In the genomic region with DNA sequence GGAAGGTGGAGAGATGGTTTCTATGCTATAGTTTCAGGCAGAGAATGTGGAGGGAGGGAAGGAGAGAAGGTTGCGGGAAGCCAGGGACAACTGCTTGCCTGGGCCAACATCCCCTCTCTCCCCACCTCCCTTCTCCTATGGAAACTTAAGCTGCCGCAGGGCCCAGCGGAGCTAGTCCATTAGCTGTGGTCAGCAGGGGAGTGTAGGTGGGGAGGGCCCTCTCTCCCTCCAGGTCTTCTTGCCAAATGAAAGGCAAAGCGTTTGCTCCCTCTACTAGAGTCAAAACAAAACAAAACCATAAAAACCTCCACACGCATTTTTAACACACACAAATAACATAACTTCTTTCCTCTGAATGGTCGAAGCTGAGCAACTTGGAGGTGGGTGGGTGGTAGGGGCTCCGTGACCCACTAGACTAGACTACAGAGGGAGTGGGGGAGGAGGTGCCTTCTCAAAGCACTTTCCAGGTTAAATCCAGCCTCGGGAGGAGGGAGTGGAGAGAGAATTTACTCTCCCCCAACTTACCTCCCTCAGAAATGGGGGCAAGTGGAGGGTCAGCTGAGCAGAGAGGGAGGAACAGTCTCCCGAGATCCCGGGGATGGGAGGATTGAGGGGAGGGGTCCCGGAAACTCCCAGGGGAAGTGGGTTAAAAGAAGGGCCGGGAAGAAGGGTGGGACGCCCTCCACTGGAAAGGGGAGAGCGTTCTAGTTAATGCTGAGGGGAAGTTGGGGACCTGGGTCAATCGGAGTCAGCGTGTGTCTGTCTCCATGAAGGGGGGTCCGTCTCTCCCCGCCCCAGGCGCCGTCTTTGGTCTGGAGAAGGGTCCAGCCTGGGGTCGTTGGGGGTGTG, we compare ENCODE assay signal across 8 cellular contexts. TPM values are rescaled to one million over a fixed set of nuclear protein-coding genes. Genes with fewer than 3 reads are reported as not detected.
A peak's percentile ranks its signal among the peaks of the same experiment; 100 is the strongest.
DNase-seq lines count a peak whose midpoint lies in the region; TF ChIP-seq lines count a peak whose summit lies in the region.

No MANE protein-coding gene starts in this region.

- DNase-seq in T-helper 2 cell treated with Interferon-gamma antibody and Interleukin-4, amounts not matched to agents 5 μg/mL and 100 μg/mL, for 36 hours (ENCODE audit: low spot score), result no peak
- DNase-seq in T-helper 2 cell (no peak), adipocyte (ENCODE audit: low read depth) (peak; percentile 56), kidney epithelial cell (ENCODE audit: low read depth) (no peak), stromal cell of bone marrow (ENCODE audit: low read depth) (peak; percentile 10), NCI-H1092 treated with DMSO at 0.1 percent for 48 hours (lab: John Stamatoyannopoulos, UW) (no peak), NCI-H1436 (lab: John Stamatoyannopoulos, UW) (no peak)
- no peak for DNase-seq in stimulated activated CD4-positive, alpha-beta T cell treated with anti-CD3 and anti-CD28 coated beads, Interleukin-4, amount 100 ng/mL, for 1 hour

- H3K4me3 Mint-ChIP-seq in T-helper 2 cell treated with Interferon-gamma antibody and Interleukin-4, amounts not matched to agents 5 μg/mL and 100 μg/mL, for 36 hours, result peak overlapping the region; percentile 94

- peaks cover 20% of the 10 kb centered on the region for H3K27me3 Mint-ChIP-seq in T-helper 2 cell treated with Interferon-gamma antibody and Interleukin-4, amounts not matched to agents 5 μg/mL and 100 μg/mL, for 36 hours (ENCODE audit: low read depth)

- H3K36me3 Mint-ChIP-seq in T-helper 2 cell treated with Interferon-gamma antibody and Interleukin-4, amounts not matched to agents 5 μg/mL and 100 μg/mL, for 36 hours (ENCODE audit: low read depth), result no peaks in the 10 kb centered on the region

- no peaks in the 10 kb centered on the region for H3K36me3 ChIP-seq in adipocyte (ENCODE audit: control insufficient read depth, insufficient read depth, low read length, severe bottlenecking)
- no peaks in the 10 kb centered on the region for H3K36me3 ChIP-seq in kidney epithelial cell (ENCODE audit: control insufficient read depth, insufficient read depth, low read length)

- H3K27ac Mint-ChIP-seq in T-helper 2 cell treated with Interferon-gamma antibody and Interleukin-4, amounts not matched to agents 5 μg/mL and 100 μg/mL, for 36 hours, result peak overlapping the region; percentile 45

- no peaks in the 10 kb centered on the region for H3K9me3 ChIP-seq in adipocyte (ENCODE audit: control insufficient read depth, low read length)

- TF ChIP-seq CTCF in kidney epithelial cell (IDR thresholded peaks at IDR 0.05; ENCODE audit: insufficient read depth, low read length, poor library complexity, severe bottlenecking), result no peak

- H3K9ac ChIP-seq in adipocyte (ENCODE audit: low read length), result peak overlapping the region; percentile 94

- peak overlapping the region; percentile 91 for H3K4me3 ChIP-seq in adipocyte (ENCODE audit: low read length)
- peak overlapping the region; percentile 56 for H3K4me3 ChIP-seq in kidney epithelial cell (ENCODE audit: low read depth, low read length)

- peaks cover 46% of the 10 kb centered on the region for H3K4me1 ChIP-seq in adipocyte (ENCODE audit: control insufficient read depth, insufficient read depth, low read length)

- no peaks in the 10 kb centered on the region for H3K27me3 ChIP-seq in adipocyte (replicated peaks; ENCODE audit: control insufficient read depth, insufficient read depth, low read length)
- H3K27me3 ChIP-seq in kidney epithelial cell (ENCODE audit: control insufficient read depth, insufficient read depth, low read length), result no peaks in the 10 kb centered on the region

- H3K4me1 Mint-ChIP-seq in T-helper 2 cell treated with Interferon-gamma antibody and Interleukin-4, amounts not matched to agents 5 μg/mL and 100 μg/mL, for 36 hours (ENCODE audit: low read depth), result peaks cover 18% of the 10 kb centered on the region

- H3K9me3 Mint-ChIP-seq in T-helper 2 cell treated with Interferon-gamma antibody and Interleukin-4, amounts not matched to agents 5 μg/mL and 100 μg/mL, for 36 hours, result no peaks in the 10 kb centered on the region

RNA-seq across cellular contexts. Expression of gene CACNB3, which starts 4.6 kb away (rescaled TPM):
- total RNA-seq in kidney epithelial cell, result 24.5 and 25.4 TPM in 2 replicates

RNA-seq across cellular contexts. Expression of gene ADCY6, which starts 24.8 kb away (rescaled TPM):
- 24.3 and 26.2 TPM in 2 replicates for total RNA-seq in kidney epithelial cell

RNA-seq across cellular contexts. Expression of gene DDX23, which starts 38.3 kb away (rescaled TPM):
- 64.1 and 65.1 TPM in 2 replicates for total RNA-seq in kidney epithelial cell

RNA-seq across cellular contexts. Expression of gene RND1, which starts 52.0 kb away (rescaled TPM):
- total RNA-seq in kidney epithelial cell, result 9.9 and 10.7 TPM in 2 replicates

Comparison
In these comparisons a context has a peak if more than half of its experiments do, and no peak if none do; other contexts are left out.
1. DNase-seq: peak in adipocyte (single experiment) and stromal cell of bone marrow (single experiment); none in T-helper 2 cell treated with Interferon-gamma antibody and Interleukin-4, amounts not matched to agents 5 μg/mL and 100 μg/mL, for 36 hours (single experiment), T-helper 2 cell (0 of 5), kidney epithelial cell (single experiment), NCI-H1092 treated with DMSO at 0.1 percent for 48 hours (single experiment), stimulated activated CD4-positive, alpha-beta T cell treated with anti-CD3 and anti-CD28 coated beads, Interleukin-4, amount 100 ng/mL, for 1 hour (single experiment) and NCI-H1436 (single experiment).